In genomic region chr22:49649166-49649565, GRCh38 we compare ENCODE assay signal across 36 cellular contexts.
"Had no signal": no experiment of that assay in that cellular context is flagged by ENCODE, and none has a peak within 500 bp of the region (broad histone marks: within the 10 kb centered on the region; RNA-seq: fewer than 3 reads in every experiment).

No MANE protein-coding gene starts in this region.

- H3K4me3 Mint-ChIP-seq: activated B cell treated with CpG ODN at 0.5 μM for 24 hours; activated CD4-positive, alpha-beta memory T cell treated with anti-CD3 and anti-CD28 coated beads for 36 hours; activated CD4-positive, alpha-beta T cell treated with anti-CD3 and anti-CD28 coated beads, Interleukin-2, amount 10 ng/mL, durations not matched to agents 24 days and 14 days; activated CD8-positive, alpha-beta memory T cell treated with anti-CD3 and anti-CD28 coated beads, Interleukin-2, amount 10 ng/mL, durations not matched to agents 7 days and 5 days; activated CD8-positive, alpha-beta T cell treated with anti-CD3 and anti-CD28 coated beads, Interleukin-2, amount 10 ng/mL, durations not matched to agents 7 days and 5 days; activated naive CD8-positive, alpha-beta T cell; activated T-helper 17 cell treated with anti-CD3 and anti-CD28 coated beads, Interleukin-2, amount 50 U/mL, for 72 hours; effector memory CD8-positive, alpha-beta T cell; T-cell; T-helper 1 cell treated with Interleukin-12 subunit alpha and Interleukin-12 subunit beta and Interleukin-4 antibody, amounts not matched to agents 30 μg/mL and 1 μg/mL, for 36 hours; T-helper 2 cell treated with Interferon-gamma antibody and Interleukin-4, amounts not matched to agents 5 μg/mL and 100 μg/mL, for 36 hours had no signal

- FAIRE-seq: astrocyte, colon, endometrium, endothelial cell of umbilical vein had no signal

- ATAC-seq: activated CD4-positive, CD25-positive, alpha-beta regulatory T cell treated with anti-CD3 and anti-CD28 coated beads, Interleukin-2, amount 50 U/mL, for 24 hours; activated CD8-positive, alpha-beta memory T cell treated with anti-CD3 and anti-CD28 coated beads, Interleukin-2, amount 10 ng/mL, durations not matched to agents 7 days and 5 days; activated CD8-positive, alpha-beta T cell treated with anti-CD3 and anti-CD28 coated beads, Interleukin-2, amount 10 ng/mL, durations not matched to agents 7 days and 5 days; activated T-helper 17 cell treated with anti-CD3 and anti-CD28 coated beads, Interleukin-2, amount 50 U/mL, for 72 hours; effector memory CD8-positive, alpha-beta T cell; heart left ventricle; T-cell had no signal

- H3K4me1 Mint-ChIP-seq: activated CD8-positive, alpha-beta memory T cell treated with anti-CD3 and anti-CD28 coated beads, Interleukin-2, amount 10 ng/mL, durations not matched to agents 7 days and 5 days had no signal

- DNase-seq: activated B cell treated with CpG ODN at 0.5 μM for 24 hours; activated CD4-positive, alpha-beta memory T cell treated with anti-CD3 and anti-CD28 coated beads for 36 hours; activated CD4-positive, alpha-beta T cell treated with anti-CD3 and anti-CD28 coated beads, Interleukin-2, amount 10 ng/mL, durations not matched to agents 24 days and 14 days; activated CD8-positive, alpha-beta memory T cell treated with anti-CD3 and anti-CD28 coated beads, Interleukin-2, amount 10 ng/mL, durations not matched to agents 7 days and 5 days; activated CD8-positive, alpha-beta memory T cell treated with anti-CD3 and anti-CD28 coated beads, Interleukin-2, amount 50 U/mL, for 4 hours; activated CD8-positive, alpha-beta T cell treated with anti-CD3 and anti-CD28 coated beads, Interleukin-2, amount 10 ng/mL, durations not matched to agents 7 days and 5 days; activated effector memory CD4-positive, alpha-beta T cell treated with Interleukin-2 at 50 U/mL for 16 hours; activated gamma-delta T cell treated with Interleukin-2 at 50 U/mL for 16 hours; activated naive CD4-positive, alpha-beta T cell treated with anti-CD3 and anti-CD28 coated beads, Interleukin-2, amount 50 U/mL, for 16 hours; activated naive CD4-positive, alpha-beta T cell treated with Interleukin-2 at 50 U/mL for 16 hours; activated T-cell treated with anti-CD3 and anti-CD28 coated beads, Interleukin-2, amount 50 U/mL, for 1 hour; amniotic stem cell; anterior cingulate cortex; caudate nucleus; cortex of kidney; dermis blood vessel endothelial cell; effector CD4-positive, alpha-beta T cell; effector memory CD8-positive, alpha-beta T cell; esophagus squamous epithelium; foreskin melanocyte; glutamatergic neuron; heart left ventricle; SW 1271; T-cell; T1000; WERI-Rb-1 had no signal

- H3K36me3 ChIP-seq: esophagus squamous epithelium, heart left ventricle, WERI-Rb-1 had no signal

- H3K27me3 Mint-ChIP-seq: activated B cell treated with CpG ODN at 0.5 μM for 24 hours; activated CD4-positive, alpha-beta memory T cell treated with anti-CD3 and anti-CD28 coated beads for 36 hours; activated CD4-positive, alpha-beta T cell treated with anti-CD3 and anti-CD28 coated beads, Interleukin-2, amount 10 ng/mL, durations not matched to agents 24 days and 14 days; activated CD8-positive, alpha-beta memory T cell treated with anti-CD3 and anti-CD28 coated beads, Interleukin-2, amount 10 ng/mL, durations not matched to agents 7 days and 5 days; activated naive CD8-positive, alpha-beta T cell; activated T-helper 17 cell treated with anti-CD3 and anti-CD28 coated beads, Interleukin-2, amount 50 U/mL, for 72 hours; effector memory CD8-positive, alpha-beta T cell; T-cell had no signal

- H3K4me3 ChIP-seq: esophagus squamous epithelium, heart left ventricle had no signal

- H3K9me3 ChIP-seq: esophagus squamous epithelium had no signal

- H3K27ac ChIP-seq: epithelial cell of prostate, esophagus squamous epithelium, heart left ventricle, WERI-Rb-1 had no signal

- H3K9me3 Mint-ChIP-seq: activated B cell treated with CpG ODN at 0.5 μM for 24 hours; activated CD4-positive, alpha-beta memory T cell treated with anti-CD3 and anti-CD28 coated beads for 36 hours; activated CD4-positive, alpha-beta T cell treated with anti-CD3 and anti-CD28 coated beads, Interleukin-2, amount 10 ng/mL, durations not matched to agents 24 days and 14 days; activated T-helper 17 cell treated with anti-CD3 and anti-CD28 coated beads, Interleukin-2, amount 50 U/mL, for 72 hours; effector memory CD8-positive, alpha-beta T cell; T-cell; T-helper 1 cell treated with Interleukin-12 subunit alpha and Interleukin-12 subunit beta and Interleukin-4 antibody, amounts not matched to agents 30 μg/mL and 1 μg/mL, for 36 hours; T-helper 2 cell treated with Interferon-gamma antibody and Interleukin-4, amounts not matched to agents 5 μg/mL and 100 μg/mL, for 36 hours had no signal

- H3K27ac Mint-ChIP-seq: activated B cell treated with CpG ODN at 0.5 μM for 24 hours; activated CD4-positive, alpha-beta memory T cell treated with anti-CD3 and anti-CD28 coated beads for 36 hours; activated CD4-positive, alpha-beta T cell treated with anti-CD3 and anti-CD28 coated beads, Interleukin-2, amount 10 ng/mL, durations not matched to agents 24 days and 14 days; activated CD8-positive, alpha-beta memory T cell treated with anti-CD3 and anti-CD28 coated beads, Interleukin-2, amount 10 ng/mL, durations not matched to agents 7 days and 5 days; activated CD8-positive, alpha-beta T cell treated with anti-CD3 and anti-CD28 coated beads, Interleukin-2, amount 10 ng/mL, durations not matched to agents 7 days and 5 days; activated naive CD8-positive, alpha-beta T cell; activated T-helper 17 cell treated with anti-CD3 and anti-CD28 coated beads, Interleukin-2, amount 50 U/mL, for 72 hours; effector memory CD8-positive, alpha-beta T cell; T-cell; T-helper 1 cell treated with Interleukin-12 subunit alpha and Interleukin-12 subunit beta and Interleukin-4 antibody, amounts not matched to agents 30 μg/mL and 1 μg/mL, for 36 hours; T-helper 2 cell treated with Interferon-gamma antibody and Interleukin-4, amounts not matched to agents 5 μg/mL and 100 μg/mL, for 36 hours had no signal
